In the genomic region with DNA sequence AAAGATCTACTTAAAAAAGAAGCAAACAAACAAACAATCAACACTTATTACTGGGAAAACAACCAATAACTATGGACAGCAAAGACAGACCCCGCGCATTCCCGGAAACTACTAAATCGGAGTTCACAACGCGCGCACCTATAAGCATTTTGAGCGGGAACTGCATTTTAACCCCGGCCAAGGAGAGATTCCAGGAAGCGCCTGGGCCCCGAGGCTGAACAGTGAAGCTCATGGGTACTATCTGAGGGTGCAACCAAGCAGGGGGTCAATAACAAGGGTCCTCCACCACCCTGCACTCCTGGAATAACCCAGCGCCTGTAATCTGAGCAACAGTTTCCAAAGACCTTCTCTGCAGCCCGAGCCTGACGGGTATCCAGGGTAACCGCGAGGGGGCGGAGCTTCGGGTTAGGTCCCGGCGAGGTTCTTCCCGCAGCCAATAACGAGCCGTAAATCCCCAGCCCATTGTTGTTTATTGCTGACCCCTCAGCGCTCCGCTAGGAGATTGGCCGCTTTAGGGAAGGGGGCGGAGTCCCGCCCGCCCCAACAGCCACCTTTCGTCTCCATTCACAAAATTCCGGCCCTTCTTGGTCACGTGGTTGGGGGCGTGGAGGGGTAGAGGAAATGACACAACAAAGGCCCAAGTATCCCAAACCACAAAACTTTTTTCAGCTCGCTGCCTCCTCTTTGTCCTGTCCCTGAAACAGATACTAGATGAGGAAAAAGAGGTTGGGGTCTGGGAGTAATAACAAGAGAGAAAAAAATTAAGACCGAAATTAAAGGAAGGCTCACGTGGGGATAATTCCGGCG, we compare ENCODE assay signal across 8 cellular contexts. TPM values are rescaled to one million over a fixed set of nuclear protein-coding genes. Genes with fewer than 3 reads are reported as not detected.
DNase-seq lines count a peak whose midpoint lies in the region; ATAC-seq and TF ChIP-seq lines count a peak whose summit lies in the region.

No MANE protein-coding gene starts in this region.

- H3K9me3 ChIP-seq in iPS DF 6.9 (ENCODE audit: control insufficient read depth, insufficient read depth, low read length) = no peaks in the 10 kb centered on the region

- no peaks in the 10 kb centered on the region for H3K27me3 ChIP-seq in iPS DF 6.9 (ENCODE audit: control insufficient read depth, insufficient read depth, low read length)

- DNase-seq in GM10248 (ENCODE audit: extremely low spot score) = peak; percentile 38
- peak; percentile 88 for DNase-seq in NCI-H187 treated with DMSO at 0.1 percent for 48 hours (lab: John Stamatoyannopoulos, UW)
- DNase-seq in T1000 (lab: John Stamatoyannopoulos, UW) = peak; percentile 95
- DNase-seq in MCF 10A (ENCODE audit: unreplicated experiment) = peak; percentile 96
- peak; percentile 93 for DNase-seq in iPS DF 6.9 (ENCODE audit: low read depth, low spot score)
- peak; percentile 93 for DNase-seq in retinal pigment epithelial cell (ENCODE audit: low read depth)
- no peak for DNase-seq in NAMALWA (ENCODE audit: low spot score)

- H3K27me3 Mint-ChIP-seq in MCF 10A (ENCODE audit: insufficient read depth, unreplicated experiment) = no peaks in the 10 kb centered on the region

- intact Hi-C loops in MCF 10A (cut with micrococcal nuclease) = loop anchor here (2.0 kb wide), 1 partner anchor 466 kb away; no protein-coding TSS in a partner anchor

- WGBS in iPS DF 6.9 (ENCODE audit: insufficient coverage, insufficient read length) = no CpG with 5 or more reads among the region's 38 CpGs

- H3K4me3 ChIP-seq in iPS DF 6.9 (ENCODE audit: low read length) (peak overlapping the region; percentile 73; the same call in 1 of the 2 replicates), retinal pigment epithelial cell (ENCODE audit: low read length) (peak overlapping the region; percentile 90)

- no peak overlapping the region for H3K27ac Mint-ChIP-seq in MCF 10A (ENCODE audit: low read depth, unreplicated experiment)

- no peaks in the 10 kb centered on the region for H3K36me3 ChIP-seq in iPS DF 6.9 (ENCODE audit: control insufficient read depth, insufficient read depth, low read length)

- CTCF ChIA-PET in GM10248 (lab: Yijun Ruan, JAX) (no interaction called here), MCF 10A (lab: Yijun Ruan, JAX) (interaction anchor here (0.6 to 3.5 kb wide), 8 partner anchors 11 to 711 kb away, joined by 3 to 29 read pairs (median 4); no protein-coding TSS in a partner anchor)

- POLR2A ChIA-PET in GM10248 (lab: Yijun Ruan, JAX) (no interaction called here), MCF 10A (lab: Yijun Ruan, JAX) (interaction anchor here (0.6 to 1.4 kb wide), 6 partner anchors 8 to 499 kb away, joined by 3 to 13 read pairs (median 4); no protein-coding TSS in a partner anchor)

- H3K9me3 Mint-ChIP-seq in MCF 10A (ENCODE audit: unreplicated experiment) = no peaks in the 10 kb centered on the region

- no peak for TF ChIP-seq CTCF in GM10248 (IDR thresholded peaks at IDR 0.05; ENCODE audit: control extremely low read depth, extremely low read depth, low read depth, missing control alignments)
- TF ChIP-seq CTCF in MCF 10A (IDR thresholded peaks at IDR 0.05; ENCODE audit: unreplicated experiment) = no peak
- no peak for TF ChIP-seq CTCF in retinal pigment epithelial cell (conservative IDR thresholded peaks at IDR 0.05; ENCODE audit: low read depth, low read length)

- peak overlapping the region; percentile 14 for H3K27ac ChIP-seq in iPS DF 6.9 (ENCODE audit: low read length)

- BruUV-seq in MCF 10A (replicated peaks; lab: Mats Ljungman, UMichigan) = no TSS peak

- H3K4me3 Mint-ChIP-seq in MCF 10A (ENCODE audit: unreplicated experiment) = no peak overlapping the region

- H3K36me3 Mint-ChIP-seq in MCF 10A (ENCODE audit: insufficient read depth, unreplicated experiment) = no peaks in the 10 kb centered on the region

- H3K4me1 Mint-ChIP-seq in MCF 10A (ENCODE audit: insufficient read depth, unreplicated experiment) = no peaks in the 10 kb centered on the region

- ATAC-seq in HG02840 (IDR thresholded peaks at IDR 0.05; ENCODE audit: low FRiP score, unreplicated experiment) = peak; percentile 42

- peaks cover 2% of the 10 kb centered on the region; the same call in 1 of the 2 replicates for H3K4me1 ChIP-seq in iPS DF 6.9 (ENCODE audit: control insufficient read depth, insufficient read depth, low read length)

RNA-seq across cellular contexts. Expression of gene ETV1, which starts 1.7 kb away (rescaled TPM):
- 5.9 and 6.9 TPM in 2 replicates for total RNA-seq in MCF 10A (2022)
